1 cellular context compared by ENCODE assay signal in genomic region chr12:116150452-116150851, GRCh38.
TF ChIP-seq lines count a peak whose summit lies in the region.

No MANE protein-coding gene starts in this region.

TF ChIP-seq in HepG2, 621 proteins besides CTCF, POLR2A, EP300 and RAD21 (continued from another document):
- TF ChIP-seq AKNA (CRISPR knock-in tag; IDR thresholded peaks at IDR 0.05; ENCODE audit: borderline replicate concordance) (no peak), FOXP4 (CRISPR knock-in tag; IDR thresholded peaks at IDR 0.05) (no peak), KAT2B (IDR thresholded peaks at IDR 0.05; ENCODE audit: borderline replicate concordance, low read depth, low read length) (no peak), ZNF672 (CRISPR knock-in tag; IDR thresholded peaks at IDR 0.05) (no peak), NFYC (CRISPR knock-in tag; IDR thresholded peaks at IDR 0.05) (no peak), MYNN (CRISPR knock-in tag; IDR thresholded peaks at IDR 0.05; ENCODE audit: low read depth) (no peak), STAT6 (CRISPR knock-in tag; IDR thresholded peaks at IDR 0.05; ENCODE audit: borderline replicate concordance) (no peak), STAT5B (CRISPR knock-in tag; IDR thresholded peaks at IDR 0.05) (no peak), ZNF276 (CRISPR knock-in tag; IDR thresholded peaks at IDR 0.05; ENCODE audit: low read depth) (no peak), ARID2 (CRISPR knock-in tag; IDR thresholded peaks at IDR 0.05; ENCODE audit: borderline replicate concordance) (no peak), NR2F6 (IDR thresholded peaks at IDR 0.05) (no peak), NR2F6 (CRISPR knock-in tag; IDR thresholded peaks at IDR 0.05) (no peak)
TF ChIP-seq in HepG2: peak in this region for 0.
